Comparison of ENCODE assay signal across 8 cellular contexts in genomic region chr4:102823897-102824296, GRCh38. TPM values are rescaled to one million over a fixed set of nuclear protein-coding genes. Genes with fewer than 3 reads are reported as not detected.
A peak's percentile ranks its signal among the peaks of the same experiment; 100 is the strongest.
DNase-seq lines count a peak whose midpoint lies in the region; ATAC-seq and TF ChIP-seq lines count a peak whose summit lies in the region.

No MANE protein-coding gene starts in this region.

- H3K9ac ChIP-seq in adipocyte (ENCODE audit: low read length): peak overlapping the region; percentile 94

- intact Hi-C loops in activated naive CD4-positive, alpha-beta T cell treated with anti-CD3 and anti-CD28 coated beads for 36 hours (cut with micrococcal nuclease): no loop called here
- intact Hi-C loops in left lung (cut with DNase I): no loop called here
- intact Hi-C loops in CD14-positive monocyte (cut with micrococcal nuclease): loop anchor here (10.0 kb wide), 2 partner anchors 69 to 139 kb away; no protein-coding TSS in a partner anchor

- no peaks in the 10 kb centered on the region for H3K9me3 Mint-ChIP-seq in activated naive CD4-positive, alpha-beta T cell treated with anti-CD3 and anti-CD28 coated beads for 36 hours
- peaks cover 0 to 3% (median 0%) of the 10 kb centered on the region in 7 donors for H3K9me3 Mint-ChIP-seq in CD14-positive monocyte

- peaks cover 41% of the 10 kb centered on the region for H3K36me3 Mint-ChIP-seq in activated naive CD4-positive, alpha-beta T cell treated with anti-CD3 and anti-CD28 coated beads for 36 hours (ENCODE audit: low read depth)
- peaks cover 11 to 27% of the 10 kb centered on the region in 2 donors for H3K36me3 Mint-ChIP-seq in CD14-positive monocyte

- H3K4me3 Mint-ChIP-seq in activated naive CD4-positive, alpha-beta T cell treated with anti-CD3 and anti-CD28 coated beads for 36 hours: peak overlapping the region; percentile 66
- H3K4me3 Mint-ChIP-seq in CD14-positive monocyte: peak overlapping the region in 1 of 2 donors; percentile 35

- H3K36me3 ChIP-seq in adipocyte (ENCODE audit: control insufficient read depth, insufficient read depth, low read length, severe bottlenecking) (no peaks in the 10 kb centered on the region), left lung (peaks cover 0 to 21% of the 10 kb centered on the region in 2 donors), thoracic aorta (no peaks in the 10 kb centered on the region)

- CTCF ChIA-PET in activated naive CD4-positive, alpha-beta T cell treated with anti-CD3 and anti-CD28 coated beads for 36 hours (lab: Charles Lee): interaction anchor here (1.1 to 1.5 kb wide), 3 partner anchors 63 to 478 kb away, joined by 3 read pairs; partner anchors contain the start of gene MANBA

- H3K27ac ChIP-seq in left lung: peak overlapping the region; percentile 100
- H3K27ac ChIP-seq in thoracic aorta: peak overlapping the region in 1 of 2 donors; percentile 98

- H3K27me3 Mint-ChIP-seq in activated naive CD4-positive, alpha-beta T cell treated with anti-CD3 and anti-CD28 coated beads for 36 hours (ENCODE audit: low read depth): no peaks in the 10 kb centered on the region
- H3K27me3 Mint-ChIP-seq in CD14-positive monocyte (ENCODE audit: low read depth in 3 of 3): no peaks in the 10 kb centered on the region

- H3K27ac Mint-ChIP-seq in activated naive CD4-positive, alpha-beta T cell treated with anti-CD3 and anti-CD28 coated beads for 36 hours: no peak overlapping the region
- H3K27ac Mint-ChIP-seq in CD14-positive monocyte: peak overlapping the region in 1 of 7 donors; percentile 28

- H3K27me3 ChIP-seq in adipocyte (replicated peaks; ENCODE audit: control insufficient read depth, insufficient read depth, low read length): no peaks in the 10 kb centered on the region
- H3K27me3 ChIP-seq in left lung: no peaks in the 10 kb centered on the region
- H3K27me3 ChIP-seq in thoracic aorta (replicated peaks; ENCODE audit: insufficient read depth): no peaks in the 10 kb centered on the region

- H3K4me1 ChIP-seq in adipocyte (ENCODE audit: control insufficient read depth, insufficient read depth, low read length) (peaks cover 55% of the 10 kb centered on the region), left lung (peaks cover 46 to 65% of the 10 kb centered on the region in 2 donors), thoracic aorta (ENCODE audit: control insufficient read depth in 1 of 2, low read depth in 2 of 2) (peaks cover 43 to 61% of the 10 kb centered on the region in 2 donors)

- H3K4me3 ChIP-seq in adipocyte (ENCODE audit: low read length) (peak overlapping the region; percentile 93), left lung (peak overlapping the region; percentile 11 to 93), thoracic aorta (peak overlapping the region; percentile 88)

- peaks cover 49% of the 10 kb centered on the region for H3K4me1 Mint-ChIP-seq in activated naive CD4-positive, alpha-beta T cell treated with anti-CD3 and anti-CD28 coated beads for 36 hours (ENCODE audit: low read depth)
- peaks cover 52% of the 10 kb centered on the region for H3K4me1 Mint-ChIP-seq in CD14-positive monocyte

- H3K9me3 ChIP-seq in adipocyte (ENCODE audit: control insufficient read depth, low read length) (no peaks in the 10 kb centered on the region), left lung (no peaks in the 10 kb centered on the region), thoracic aorta (no peaks in the 10 kb centered on the region)

- DNase-seq in activated naive CD4-positive, alpha-beta T cell treated with anti-CD3 and anti-CD28 coated beads for 36 hours: no peak
- DNase-seq in activated naive CD4-positive, alpha-beta T cell treated with Interleukin-2 at 50 U/mL for 16 hours: no peak
- DNase-seq in adipocyte (ENCODE audit: low read depth) (peak; percentile 43), left lung (no peak), thoracic aorta (ENCODE audit: low spot score) (no peak), cerebellum (ENCODE audit: low spot score) (no peak), activated T-cell treated with anti-CD3 and anti-CD28 coated beads for 4 hours (no peak), CD14-positive monocyte (ENCODE audit: low spot score) (no peak)

- ATAC-seq in left lung (no peak), thoracic aorta (ENCODE audit: insufficient number of reproducible peaks, low FRiP score, low read depth) (no peak)

- TF ChIP-seq CTCF in left lung (IDR thresholded peaks at IDR 0.05) (no peak), thoracic aorta (IDR thresholded peaks at IDR 0.05) (no peak), CD14-positive monocyte (IDR thresholded peaks at IDR 0.05) (no peak)

RNA-seq across cellular contexts. Expression of gene UBE2D3, which starts 3.5 kb away (rescaled TPM):
- 100 to 1,000 TPM; 447 to 450 TPM for total RNA-seq in activated naive CD4-positive, alpha-beta T cell treated with anti-CD3 and anti-CD28 coated beads for 36 hours
- total RNA-seq in left lung (100 to 1,000 TPM; 241 to 313 TPM), thoracic aorta (100 to 1,000 TPM; 245 to 376 TPM), cerebellum (238 TPM)
- polyA plus RNA-seq in CD14-positive monocyte: 100 to 1,000 TPM; 457 to 499 TPM

RNA-seq across cellular contexts. Expression of gene CISD2, which starts 44.9 kb away (rescaled TPM):
- total RNA-seq in activated naive CD4-positive, alpha-beta T cell treated with anti-CD3 and anti-CD28 coated beads for 36 hours: 10 to 100 TPM; 25.1 to 25.7 TPM
- total RNA-seq in left lung (10 to 100 TPM; 30.6 to 38.6 TPM), thoracic aorta (10 to 100 TPM in 1 of 2 donors, 1 to 10 TPM in 1; 4.9 to 10.2 TPM), cerebellum (22.4 TPM)
- polyA plus RNA-seq in CD14-positive monocyte: 10 to 100 TPM; 29.1 to 30.2 TPM

Comparison
In these comparisons a context has a peak if more than half of its experiments do, and no peak if none do; other contexts are left out.
1. intact Hi-C loops: an anchor here in CD14-positive monocyte (10.0 kb wide); none called in activated naive CD4-positive, alpha-beta T cell treated with anti-CD3 and anti-CD28 coated beads for 36 hours and left lung.